1 cellular context compared by ENCODE assay signal in genomic region chr12:1698638-1699214, GRCh38.
TF ChIP-seq lines count a peak whose summit lies in the region.

No MANE protein-coding gene starts in this region.

TF ChIP-seq in GM23338, 12 proteins besides CTCF, POLR2A, EP300 and RAD21:
- no peak for TF ChIP-seq ETS1 (IDR thresholded peaks at IDR 0.05)
- no peak for TF ChIP-seq EZH2 (IDR thresholded peaks at IDR 0.05; ENCODE audit: low read depth, unreplicated experiment)
- TF ChIP-seq JUNB (IDR thresholded peaks at IDR 0.05; ENCODE audit: unreplicated experiment): no peak
- no peak for TF ChIP-seq NANOG (IDR thresholded peaks at IDR 0.05; ENCODE audit: borderline replicate concordance)
- no peak for TF ChIP-seq ZNF462 (CRISPR knock-in tag; IDR thresholded peaks at IDR 0.05)
- no peak for TF ChIP-seq POLR2AphosphoS5 (IDR thresholded peaks at IDR 0.05; ENCODE audit: low read depth)
- no peak for TF ChIP-seq CREB1 (CRISPR knock-in tag; IDR thresholded peaks at IDR 0.05; ENCODE audit: low read depth)
- no peak for TF ChIP-seq ZNF114 (CRISPR knock-in tag; IDR thresholded peaks at IDR 0.05)
- no peak for TF ChIP-seq STAT1 (IDR thresholded peaks at IDR 0.05; ENCODE audit: unreplicated experiment)
- no peak for TF ChIP-seq EZH2phosphoT487 (IDR thresholded peaks at IDR 0.05; ENCODE audit: unreplicated experiment)
- TF ChIP-seq, protein P1, sequence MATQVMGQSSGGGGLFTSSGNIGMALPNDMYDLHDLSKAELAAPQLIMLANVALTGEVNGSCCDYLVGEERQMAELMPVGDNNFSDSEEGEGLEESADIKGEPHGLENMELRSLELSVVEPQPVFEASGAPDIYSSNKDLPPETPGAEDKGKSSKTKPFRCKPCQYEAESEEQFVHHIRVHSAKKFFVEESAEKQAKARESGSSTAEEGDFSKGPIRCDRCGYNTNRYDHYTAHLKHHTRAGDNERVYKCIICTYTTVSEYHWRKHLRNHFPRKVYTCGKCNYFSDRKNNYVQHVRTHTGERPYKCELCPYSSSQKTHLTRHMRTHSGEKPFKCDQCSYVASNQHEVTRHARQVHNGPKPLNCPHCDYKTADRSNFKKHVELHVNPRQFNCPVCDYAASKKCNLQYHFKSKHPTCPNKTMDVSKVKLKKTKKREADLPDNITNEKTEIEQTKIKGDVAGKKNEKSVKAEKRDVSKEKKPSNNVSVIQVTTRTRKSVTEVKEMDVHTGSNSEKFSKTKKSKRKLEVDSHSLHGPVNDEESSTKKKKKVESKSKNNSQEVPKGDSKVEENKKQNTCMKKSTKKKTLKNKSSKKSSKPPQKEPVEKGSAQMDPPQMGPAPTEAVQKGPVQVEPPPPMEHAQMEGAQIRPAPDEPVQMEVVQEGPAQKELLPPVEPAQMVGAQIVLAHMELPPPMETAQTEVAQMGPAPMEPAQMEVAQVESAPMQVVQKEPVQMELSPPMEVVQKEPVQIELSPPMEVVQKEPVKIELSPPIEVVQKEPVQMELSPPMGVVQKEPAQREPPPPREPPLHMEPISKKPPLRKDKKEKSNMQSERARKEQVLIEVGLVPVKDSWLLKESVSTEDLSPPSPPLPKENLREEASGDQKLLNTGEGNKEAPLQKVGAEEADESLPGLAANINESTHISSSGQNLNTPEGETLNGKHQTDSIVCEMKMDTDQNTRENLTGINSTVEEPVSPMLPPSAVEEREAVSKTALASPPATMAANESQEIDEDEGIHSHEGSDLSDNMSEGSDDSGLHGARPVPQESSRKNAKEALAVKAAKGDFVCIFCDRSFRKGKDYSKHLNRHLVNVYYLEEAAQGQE (IDR thresholded peaks at IDR 0.05; ENCODE audit: unreplicated experiment): no peak
- TF ChIP-seq ZNF331 (CRISPR knock-in tag; IDR thresholded peaks at IDR 0.05; ENCODE audit: low read depth): no peak
